In the genomic region with DNA sequence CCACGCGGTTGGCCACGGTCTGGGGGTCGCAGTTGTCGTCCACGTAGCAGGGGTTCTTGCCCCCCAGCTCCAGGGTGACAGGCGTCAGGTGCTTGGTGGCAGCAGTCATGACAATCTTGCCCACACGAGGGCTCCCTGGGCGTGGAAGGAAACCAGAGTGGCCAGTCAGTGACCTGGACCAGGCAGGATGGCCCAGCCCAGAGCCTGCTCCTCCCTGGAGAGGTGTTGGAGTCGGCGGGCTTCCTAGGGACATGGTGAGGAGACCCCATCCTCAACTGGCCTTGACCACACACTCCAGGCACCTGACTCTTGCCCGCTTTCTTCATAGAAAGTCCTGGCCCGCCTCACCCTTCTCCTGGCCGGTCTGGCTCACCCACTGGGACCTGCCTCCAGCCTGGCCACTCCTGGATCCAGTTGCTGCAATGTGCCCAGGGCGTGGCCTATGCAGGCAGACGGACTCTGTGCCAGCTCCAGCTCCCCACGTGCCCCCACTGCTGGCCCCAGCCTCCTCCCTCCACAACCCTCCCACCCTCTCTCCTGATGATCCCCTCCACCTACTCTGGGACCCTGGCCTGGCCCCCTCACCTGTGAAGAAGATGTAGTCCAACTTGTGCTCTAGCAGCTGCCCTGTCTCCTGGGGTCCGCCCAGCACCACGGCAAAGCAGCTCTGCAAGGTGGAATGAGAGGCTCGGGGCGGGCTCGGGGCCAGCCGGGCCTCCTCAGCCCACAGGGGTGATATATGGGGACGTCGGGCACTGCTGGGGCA, we compare ENCODE assay signal across 11 cellular contexts. TPM values are rescaled to one million over a fixed set of nuclear protein-coding genes. Genes with fewer than 3 reads are reported as not detected.
A peak's percentile ranks its signal among the peaks of the same experiment; 100 is the strongest.
DNase-seq lines count a peak whose midpoint lies in the region; ATAC-seq, FAIRE-seq and TF ChIP-seq lines count a peak whose summit lies in the region.
"Had no signal": no experiment of that assay in that cellular context is flagged by ENCODE, and none has a peak within 500 bp of the region (broad histone marks: within the 10 kb centered on the region; RNA-seq: fewer than 3 reads in every experiment).

No MANE protein-coding gene starts in this region.

- H3K36me3 Mint-ChIP-seq in type B pancreatic cell = no peaks in the 10 kb centered on the region

- TF ChIP-seq CTCF in type B pancreatic cell (conservative IDR thresholded peaks at IDR 0.05) = peak; percentile 25

- no peaks in the 10 kb centered on the region for H3K9me3 Mint-ChIP-seq in type B pancreatic cell

- peak; percentile 40 for DNase-seq in activated CD8-positive, alpha-beta memory T cell treated with anti-CD3 and anti-CD28 coated beads for 24 hours
- DNase-seq in activated CD8-positive, alpha-beta memory T cell treated with anti-CD3 and anti-CD28 coated beads, Interleukin-2, amount 50 U/mL, for 4 hours = no peak
- DNase-seq in OCI-M1 (lab: John Stamatoyannopoulos, UW) = peak; percentile 5
- peak; percentile 58 for DNase-seq in islet precursor cell
- DNase-seq in type B pancreatic cell (ENCODE audit: extremely low spot score, unreplicated experiment) = peak; percentile 61
- DNase-seq in GM19239 (ENCODE audit: insufficient read length, low spot score) = no peak
- DNase-seq: ACHN, IMR-90 had no signal

- ATAC-seq in HG02759 (IDR thresholded peaks at IDR 0.05; ENCODE audit: unreplicated experiment) (no peak), GM21423 (IDR thresholded peaks at IDR 0.05; ENCODE audit: unreplicated experiment) (no peak)

- H3K4me1 Mint-ChIP-seq in type B pancreatic cell (ENCODE audit: unreplicated experiment) = no peaks in the 10 kb centered on the region

- no peak overlapping the region for H3K27ac Mint-ChIP-seq in type B pancreatic cell

- no peaks in the 10 kb centered on the region for H3K27me3 Mint-ChIP-seq in type B pancreatic cell

- no peak for FAIRE-seq in GM19239 (lab: Jason Lieb, UNC)

- no peak overlapping the region for H3K4me3 Mint-ChIP-seq in type B pancreatic cell

RNA-seq across cellular contexts. Expression of gene ALDH3B2, which starts 8.7 kb away (rescaled TPM):
- 4.8 and 9.4 TPM in 2 replicates for total RNA-seq in type B pancreatic cell (ENCODE audit: low replicate concordance)
- total RNA-seq: IMR-90; T-helper 1 cell treated with Interleukin-12 subunit alpha and Interleukin-12 subunit beta and Interleukin-4 antibody, amounts not matched to agents 30 ng/mL and 1 ng/mL, for 36 hours had no signal

RNA-seq across cellular contexts. Expression of gene ACY3, which starts 15.2 kb away (rescaled TPM):
- 2.2 and 5.8 TPM in 2 replicates for total RNA-seq in type B pancreatic cell (ENCODE audit: low replicate concordance)
- total RNA-seq: IMR-90; T-helper 1 cell treated with Interleukin-12 subunit alpha and Interleukin-12 subunit beta and Interleukin-4 antibody, amounts not matched to agents 30 ng/mL and 1 ng/mL, for 36 hours had no signal

RNA-seq across cellular contexts. Expression of gene TBX10, which starts 26.2 kb away (rescaled TPM):
- not detected in 2 replicates for total RNA-seq in type B pancreatic cell (ENCODE audit: low replicate concordance)
- total RNA-seq: IMR-90; T-helper 1 cell treated with Interleukin-12 subunit alpha and Interleukin-12 subunit beta and Interleukin-4 antibody, amounts not matched to agents 30 ng/mL and 1 ng/mL, for 36 hours had no signal

RNA-seq across cellular contexts. Expression of gene NUDT8, which starts 36.0 kb away (rescaled TPM):
- total RNA-seq in type B pancreatic cell (ENCODE audit: low replicate concordance) = 10.3 and 16.0 TPM in 2 replicates

RNA-seq across cellular contexts. Expression of gene NDUFV1, which starts 59.0 kb away (rescaled TPM):
- 220 and 226 TPM in 2 replicates for total RNA-seq in type B pancreatic cell (ENCODE audit: low replicate concordance)

Comparison
In these comparisons a context has a peak if more than half of its experiments do, and no peak if none do; other contexts are left out.
1. DNase-seq: peak in activated CD8-positive, alpha-beta memory T cell treated with anti-CD3 and anti-CD28 coated beads for 24 hours (single experiment), OCI-M1 (single experiment), islet precursor cell (single experiment) and type B pancreatic cell (single experiment); none in activated CD8-positive, alpha-beta memory T cell treated with anti-CD3 and anti-CD28 coated beads, Interleukin-2, amount 50 U/mL, for 4 hours (single experiment) and GM19239 (single experiment).